In genomic region chr19:10586396-10586795, GRCh38 we compare ENCODE assay signal across 20 cellular contexts. TPM values are rescaled to one million over a fixed set of nuclear protein-coding genes. Genes with fewer than 3 reads are reported as not detected.
A peak's percentile ranks its signal among the peaks of the same experiment; 100 is the strongest.
DNase-seq lines count a peak whose midpoint lies in the region; ATAC-seq, FAIRE-seq and TF ChIP-seq lines count a peak whose summit lies in the region.
"Had no signal": no experiment of that assay in that cellular context is flagged by ENCODE, and none has a peak within 500 bp of the region (broad histone marks: within the 10 kb centered on the region; RNA-seq: fewer than 3 reads in every experiment).

No MANE protein-coding gene starts in this region.

- ATAC-seq in left lung (peak; percentile 33), GM21576 (IDR thresholded peaks at IDR 0.05; ENCODE audit: unreplicated experiment) (no peak)
- no peak for ATAC-seq in activated T-helper 17 cell treated with anti-CD3 and anti-CD28 coated beads, Interleukin-2, amount 50 U/mL, for 72 hours (replicated peaks)
- ATAC-seq: activated CD4-positive, CD25-positive, alpha-beta regulatory T cell treated with anti-CD3 and anti-CD28 coated beads, Interleukin-2, amount 50 U/mL, for 24 hours; activated CD8-positive, alpha-beta memory T cell treated with anti-CD3 and anti-CD28 coated beads, Interleukin-2, amount 10 ng/mL, durations not matched to agents 7 days and 5 days had no signal

- H4K5ac ChIP-seq in H1 (ENCODE audit: insufficient read length, low read depth, low read length) = no peak overlapping the region

- TF ChIP-seq RAD21 in H1 (IDR thresholded peaks at IDR 0.05 in 1 of 2, conservative IDR thresholded peaks at IDR 0.05 in 1 of 2; ENCODE audit: low read depth in 2 of 2, low read length in 2 of 2) = no peak

- H3K27ac ChIP-seq in HUES48 (ENCODE audit: low read depth, low read length) (no peak overlapping the region), H1 (ENCODE audit: low read depth, low read length) (no peak overlapping the region), left lung (no peak overlapping the region), stomach (peak overlapping the region in 4 of 5 donors; percentile 70 to 83 (median 72))
- H3K27ac ChIP-seq: GM23248, vagina had no signal

- no peak overlapping the region for H2BK20ac ChIP-seq in H1 (ENCODE audit: low read length)

- H3K4ac ChIP-seq in H1 (replicated peaks; ENCODE audit: insufficient read length, low read depth, low read length) = no peak overlapping the region

- H3K27ac Mint-ChIP-seq in activated T-helper 17 cell treated with anti-CD3 and anti-CD28 coated beads, Interleukin-2, amount 50 U/mL, for 72 hours = no peak overlapping the region
- H3K27ac Mint-ChIP-seq: activated CD8-positive, alpha-beta memory T cell treated with anti-CD3 and anti-CD28 coated beads, Interleukin-2, amount 10 ng/mL, durations not matched to agents 7 days and 5 days had no signal

- H4K8ac ChIP-seq in H1 (ENCODE audit: extremely low read depth, insufficient read depth, low read length) = peak overlapping the region; percentile 91

- no peak overlapping the region for H3K4me3 Mint-ChIP-seq in activated T-helper 17 cell treated with anti-CD3 and anti-CD28 coated beads, Interleukin-2, amount 50 U/mL, for 72 hours
- H3K4me3 Mint-ChIP-seq: activated CD8-positive, alpha-beta memory T cell treated with anti-CD3 and anti-CD28 coated beads, Interleukin-2, amount 10 ng/mL, durations not matched to agents 7 days and 5 days; CD8-positive, alpha-beta memory T cell had no signal

- no peak for TF ChIP-seq EP300 in H1 (IDR thresholded peaks at IDR 0.05; ENCODE audit: borderline replicate concordance in 1 of 2, low read depth in 2 of 2, low read length in 2 of 2)
- no peak for TF ChIP-seq EP300 in stomach (IDR thresholded peaks at IDR 0.05)

- H3K4me1 Mint-ChIP-seq in activated T-helper 17 cell treated with anti-CD3 and anti-CD28 coated beads, Interleukin-2, amount 50 U/mL, for 72 hours = peaks cover 13% of the 10 kb centered on the region

- no peak overlapping the region for H2BK120ac ChIP-seq in H1 (replicated peaks; ENCODE audit: low read depth, low read length)

- CTCF ChIA-PET in H1 (lab: Charles Lee; ENCODE audit: partially characterized antibody) = interaction anchor here (0.6 to 8.7 kb wide), 8 partner anchors 13 to 114 kb away, joined by 3 to 267 read pairs (median 3); partner anchors contain the start of gene QTRT1

- H4K91ac ChIP-seq in H1 (replicated peaks; ENCODE audit: insufficient read length, low read length) = no peak overlapping the region

- no peak for TF ChIP-seq CTCF in H1 (IDR thresholded peaks at IDR 0.05; ENCODE audit: control extremely low read depth in 1 of 3, insufficient read depth in 1 of 3, low read depth in 1 of 3, low read length in 3 of 3)
- no peak for TF ChIP-seq CTCF in left lung (IDR thresholded peaks at IDR 0.05)
- no peak for TF ChIP-seq CTCF in stomach (IDR thresholded peaks at IDR 0.05)

- peaks cover 29% of the 10 kb centered on the region for H3K36me3 ChIP-seq in HUES48 (ENCODE audit: control insufficient read depth, insufficient read depth, low read length)
- H3K36me3 ChIP-seq in H1 (ENCODE audit: control insufficient read depth in 2 of 4, insufficient read depth in 4 of 4, low read length in 3 of 4) = peaks cover 1 to 17% (median 6%) of the 10 kb centered on the region in 4 experiments; a peak in 6 of 8 replicates
- H3K36me3 ChIP-seq in left lung = no peaks in the 10 kb centered on the region
- H3K36me3 ChIP-seq in stomach = peaks cover 0 to 8% (median 2%) of the 10 kb centered on the region in 4 donors
- H3K36me3 ChIP-seq: vagina had no signal

- intact Hi-C loops in left lung (cut with DNase I) (loop anchor here in 1 of 2 donors (10.0 kb wide), 1 partner anchor 58 kb away; no protein-coding TSS in a partner anchor), stomach (cut with DNase I; ENCODE audit: low total_unique reads) (no loop called here)

- H3K18ac ChIP-seq in H1 (ENCODE audit: extremely low read depth, low read length) = no peak overlapping the region

- TF ChIP-seq POLR2A in H1 (IDR thresholded peaks at IDR 0.05; ENCODE audit: control extremely low read depth in 1 of 2, low read depth in 2 of 2, low read length in 2 of 2) (no peak), stomach (IDR thresholded peaks at IDR 0.05) (no peak)

- no peak overlapping the region for H2AFZ ChIP-seq in H1 (ENCODE audit: low read length)
- H2AFZ ChIP-seq: GM23248 had no signal

- no peaks in the 10 kb centered on the region for H3K36me3 Mint-ChIP-seq in activated T-helper 17 cell treated with anti-CD3 and anti-CD28 coated beads, Interleukin-2, amount 50 U/mL, for 72 hours (ENCODE audit: low read depth)
- H3K36me3 Mint-ChIP-seq: activated CD8-positive, alpha-beta memory T cell treated with anti-CD3 and anti-CD28 coated beads, Interleukin-2, amount 10 ng/mL, durations not matched to agents 7 days and 5 days had no signal

- WGBS in H1 (ENCODE audit: extremely low coverage in 1 of 2, insufficient coverage in 1 of 2, insufficient read length in 1 of 2, insufficient replicate concordance in 2 of 2, low coverage in 1 of 2, low lambda C conversion rate in 2 of 2, missing lambda C conversion rate in 1 of 2), 2 experiments = 77% methylated on average over 6 of the region's 6 CpGs; no CpG with 5 or more reads in 1 of the 2 experiments
- 28 to 55% (median 39%) methylated on average over 6 of the region's 6 CpGs for WGBS in stomach, 5 donors

- H3K4me1 ChIP-seq in HUES48 (ENCODE audit: control insufficient read depth, insufficient read depth, low read length) (no peaks in the 10 kb centered on the region), H1 (replicated peaks in 1 of 4; ENCODE audit: control insufficient read depth in 3 of 4, insufficient read depth in 4 of 4, low read length in 3 of 4) (no peaks in the 10 kb centered on the region), left lung (peaks cover 0 to 14% of the 10 kb centered on the region in 2 donors), stomach (peaks cover 0 to 17% (median 8%) of the 10 kb centered on the region in 4 donors)

- H3K4me2 ChIP-seq in H1 (ENCODE audit: insufficient read depth in 1 of 2, low read depth in 2 of 2, low read length in 2 of 2) = peak overlapping the region; percentile 68 to 71

- H3K14ac ChIP-seq in H1 (ENCODE audit: insufficient read length) = no peak overlapping the region

- no peak overlapping the region for H2AK5ac ChIP-seq in H1 (ENCODE audit: low read depth, low read length)

- H3K9ac ChIP-seq in HUES48 (ENCODE audit: low read depth, low read length) (0 out of 2 replicates have a peak overlapping the region, but pooled peaks have one; percentile 64), H1 (replicated peaks in 1 of 4; ENCODE audit: extremely low read depth in 1 of 4, low read depth in 3 of 4, low read length in 3 of 4) (peak overlapping the region in 1 of 4 experiments; percentile 59; a peak in 2 of 7 replicates)
- H3K9ac ChIP-seq: GM23248 had no signal

- DNase-seq in H1 (ENCODE audit: low read depth in 1 of 2, low spot score in 2 of 2) = no peak
- peak in 1 of 2 donors; percentile 2 for DNase-seq in left lung
- no peak for DNase-seq in stomach
- no peak for DNase-seq in nucleus accumbens (lab: John Stamatoyannopoulos, UW)
- DNase-seq in stimulated activated CD4-positive, alpha-beta T cell treated with anti-CD3 and anti-CD28 coated beads, Interleukin-15, amount 100 ng/mL, for 24 hours = no peak
- DNase-seq: activated CD8-positive, alpha-beta memory T cell treated with anti-CD3 and anti-CD28 coated beads, Interleukin-2, amount 10 ng/mL, durations not matched to agents 7 days and 5 days; activated gamma-delta T cell; CD8-positive, alpha-beta memory T cell; erythroblast; GM23248; NCI-H446 treated with DMSO at 0.1 percent for 48 hours; SHP77 treated with DMSO at 0.1 percent for 48 hours; stimulated activated naive CD4-positive, alpha-beta T cell; T-helper 2 cell had no signal

- H4K20me1 ChIP-seq in H1 (replicated peaks in 1 of 2; ENCODE audit: control insufficient read depth in 1 of 2, insufficient read depth in 2 of 2, low read length in 2 of 2) = peaks cover 0 to 5% of the 10 kb centered on the region in 2 experiments

- H3K27me3 ChIP-seq in HUES48 (ENCODE audit: control insufficient read depth, insufficient read depth, low read length) (no peaks in the 10 kb centered on the region), H1 (replicated peaks in 1 of 4; ENCODE audit: control insufficient read depth in 3 of 4, extremely low read depth in 1 of 4, insufficient read depth in 3 of 4, low read length in 3 of 4) (peaks cover 0 to 2% (median 0%) of the 10 kb centered on the region in 4 experiments; a peak in 1 of 7 replicates), left lung (peaks cover 0 to 21% of the 10 kb centered on the region in 2 donors), stomach (peaks cover 0 to 30% (median 0%) of the 10 kb centered on the region in 3 donors)
- H3K27me3 ChIP-seq: vagina had no signal

- H3K27me3 Mint-ChIP-seq in activated T-helper 17 cell treated with anti-CD3 and anti-CD28 coated beads, Interleukin-2, amount 50 U/mL, for 72 hours = peaks cover 8% of the 10 kb centered on the region

- no peak overlapping the region for H2BK12ac ChIP-seq in H1 (ENCODE audit: low read depth, low read length)

- H3K4me3 ChIP-seq in HUES48 (ENCODE audit: low read depth, low read length) = peak overlapping the region; percentile 86
- peak overlapping the region; percentile 84 to 97 (median 91) for H3K4me3 ChIP-seq in H1 (ENCODE audit: extremely low read depth in 1 of 4, insufficient read depth in 2 of 4, low read depth in 3 of 4, low read length in 4 of 4)
- H3K4me3 ChIP-seq in left lung = peak overlapping the region; percentile 29 to 48
- peak overlapping the region; percentile 46 to 62 (median 52) for H3K4me3 ChIP-seq in stomach
- H3K4me3 ChIP-seq: GM23248 had no signal

- H3K23ac ChIP-seq in H1 (ENCODE audit: insufficient read length) = no peak overlapping the region

- peak overlapping the region; percentile 5 for H3K56ac ChIP-seq in H1 (replicated peaks; ENCODE audit: insufficient read length, low read depth, low read length)

- POLR2A ChIA-PET in H1 (lab: Charles Lee; ENCODE audit: partially characterized antibody) = interaction anchor here (1.0 to 6.8 kb wide), 4 partner anchors 15 to 75 kb away, joined by 3 to 33 read pairs (median 3); no protein-coding TSS in a partner anchor

- H3K79me2 ChIP-seq in H1 (ENCODE audit: control insufficient read depth in 1 of 2, insufficient read depth in 2 of 2, low read length in 2 of 2) = peaks cover 0 to 5% of the 10 kb centered on the region in 2 experiments; a peak in 1 of 4 replicates

- no peaks in the 10 kb centered on the region for H3K9me3 Mint-ChIP-seq in activated T-helper 17 cell treated with anti-CD3 and anti-CD28 coated beads, Interleukin-2, amount 50 U/mL, for 72 hours

- no peak overlapping the region for H2BK5ac ChIP-seq in H1 (ENCODE audit: low read depth, low read length)

- H3K9me3 ChIP-seq in HUES48 (ENCODE audit: control insufficient read depth, insufficient read depth, low read length) = no peaks in the 10 kb centered on the region
- no peaks in the 10 kb centered on the region for H3K9me3 ChIP-seq in H1 (ENCODE audit: insufficient read depth in 2 of 2, low read depth in 1 of 2, low read length in 1 of 2)
- H3K9me3 ChIP-seq in left lung = no peaks in the 10 kb centered on the region
- no peaks in the 10 kb centered on the region for H3K9me3 ChIP-seq in stomach
- H3K9me3 ChIP-seq: vagina had no signal

- H3K79me1 ChIP-seq in H1 (ENCODE audit: low read depth, low read length) = peaks cover 3% of the 10 kb centered on the region; the same call in 1 of the 2 replicates

- H3K23me2 ChIP-seq in H1 (ENCODE audit: low read depth, low read length) = peaks cover 4% of the 10 kb centered on the region; the same call in 1 of the 2 replicates

- no peak overlapping the region for H2BK15ac ChIP-seq in H1 (ENCODE audit: low read length)

- no peak for FAIRE-seq in H1 (lab: Jason Lieb, UNC)

RNA-seq across cellular contexts. Expression of gene AP1M2, which starts 0.7 kb away (rescaled TPM):
- 140 and 141 TPM in 2 replicates for total RNA-seq in H1 (2021; fragmentation: NEBNext Ultra II Directional; extraction: Animal tissue kit (Norgen Biotek cat#: 25700))
- 161 and 205 TPM in 2 replicates for polyA plus RNA-seq in H1 (2011; rRNA removed)
- polyA plus RNA-seq in H1 (2011; cell fraction: cytosol; rRNA removed) = 177 TPM
- 187 TPM for polyA plus RNA-seq in H1 (2011; cell fraction: nucleus; rRNA removed)
- 84.6 to 161 TPM (median 155 TPM) in 4 replicates for polyA plus RNA-seq in H1 (2012, experiment 1 of 2)
- polyA plus RNA-seq in H1 (2012, experiment 2 of 2) = 267 TPM
- polyA plus RNA-seq in H1 (2013, experiment 1 of 2) = 62.8 TPM
- 59.0 TPM for polyA plus RNA-seq in H1 (2013, experiment 2 of 2)
- 247 and 253 TPM in 2 replicates for polyA minus RNA-seq in H1 (2011; rRNA and poly(A)+ RNA removed)
- 115 TPM for polyA minus RNA-seq in H1 (2011; cell fraction: cytosol; rRNA and poly(A)+ RNA removed)
- 78.3 TPM for polyA minus RNA-seq in H1 (2011; cell fraction: nucleus; rRNA and poly(A)+ RNA removed)
- 10 to 100 TPM; 36.5 to 65.2 TPM for total RNA-seq in left lung
- total RNA-seq in stomach = 100 to 1,000 TPM in 1 of 5 donors, 10 to 100 TPM in 4; 11.7 to 687 (median 61.0) TPM
- polyA plus RNA-seq in stomach = 100 to 1,000 TPM in 2 of 3 donors, 10 to 100 TPM in 1; 74.6 to 116 (median 112) TPM
- total RNA-seq in activated T-helper 17 cell treated with anti-CD3 and anti-CD28 coated beads, Interleukin-2, amount 50 U/mL, for 72 hours = not detected
- total RNA-seq: activated CD8-positive, alpha-beta memory T cell treated with anti-CD3 and anti-CD28 coated beads, Interleukin-2, amount 10 ng/mL, durations not matched to agents 7 days and 5 days; CD8-positive, alpha-beta memory T cell; GM23248; osteocyte had no signal
- polyA plus RNA-seq: CD8-positive, alpha-beta memory T cell; GM23248 had no signal

RNA-seq across cellular contexts. Expression of gene CDKN2D, which starts 17.6 kb away (rescaled TPM):
- 2.6 and 3.0 TPM in 2 replicates for total RNA-seq in H1 (2021; fragmentation: NEBNext Ultra II Directional; extraction: Animal tissue kit (Norgen Biotek cat#: 25700))
- polyA plus RNA-seq in H1 (2011; rRNA removed) (4.0 and 4.2 TPM in 2 replicates), stomach (10 to 100 TPM in 1 of 3 donors, 1 to 10 TPM in 2; 8.1 to 11.8 (median 9.3) TPM)
- polyA plus RNA-seq in H1 (2011; cell fraction: cytosol; rRNA removed) = 4.6 TPM
- 2.4 TPM for polyA plus RNA-seq in H1 (2011; cell fraction: nucleus; rRNA removed)
- polyA plus RNA-seq in H1 (2012, experiment 1 of 2) = 2.8 to 4.1 TPM (median 2.9 TPM) in 4 replicates
- polyA plus RNA-seq in H1 (2012, experiment 2 of 2) = 2.1 TPM
- polyA plus RNA-seq in H1 (2013, experiment 1 of 2) = 1.4 TPM
- polyA plus RNA-seq in H1 (2013, experiment 2 of 2) = 1.3 TPM
- 0.91 and 0.93 TPM in 2 replicates for polyA minus RNA-seq in H1 (2011; rRNA and poly(A)+ RNA removed)
- 1.8 TPM for polyA minus RNA-seq in H1 (2011; cell fraction: cytosol; rRNA and poly(A)+ RNA removed)
- polyA minus RNA-seq in H1 (2011; cell fraction: nucleus; rRNA and poly(A)+ RNA removed) = 1.1 TPM
- total RNA-seq in left lung (10 to 100 TPM in 1 of 2 donors, 1 to 10 TPM in 1; 7.2 to 13.6 TPM), stomach (1 to 10 TPM in 3 of 5 donors, not detected in 2; 4.1 to 8.8 (median 5.5) TPM)
- total RNA-seq in activated T-helper 17 cell treated with anti-CD3 and anti-CD28 coated beads, Interleukin-2, amount 50 U/mL, for 72 hours = 10 to 100 TPM; 21.2 to 46.6 TPM

RNA-seq across cellular contexts. Expression of gene KRI1, which starts 20.6 kb away (rescaled TPM):
- total RNA-seq in H1 (2021; fragmentation: NEBNext Ultra II Directional; extraction: Animal tissue kit (Norgen Biotek cat#: 25700)) = 45.2 and 50.1 TPM in 2 replicates
- polyA plus RNA-seq in H1 (2011; rRNA removed) (14.2 and 19.4 TPM in 2 replicates), stomach (10 to 100 TPM; 11.8 to 35.1 (median 12.5) TPM)
- polyA plus RNA-seq in H1 (2011; cell fraction: cytosol; rRNA removed) = 33.2 TPM
- 150 TPM for polyA plus RNA-seq in H1 (2011; cell fraction: nucleus; rRNA removed)
- 44.9 to 63.2 TPM (median 53.9 TPM) in 4 replicates for polyA plus RNA-seq in H1 (2012, experiment 1 of 2)
- polyA plus RNA-seq in H1 (2012, experiment 2 of 2) = 23.4 TPM
- polyA plus RNA-seq in H1 (2013, experiment 1 of 2) = 28.4 TPM
- 25.8 TPM for polyA plus RNA-seq in H1 (2013, experiment 2 of 2)
- polyA minus RNA-seq in H1 (2011; rRNA and poly(A)+ RNA removed) = 7.6 and 14.2 TPM in 2 replicates
- 31.2 TPM for polyA minus RNA-seq in H1 (2011; cell fraction: cytosol; rRNA and poly(A)+ RNA removed)
- 36.1 TPM for polyA minus RNA-seq in H1 (2011; cell fraction: nucleus; rRNA and poly(A)+ RNA removed)
- total RNA-seq in left lung (10 to 100 TPM; 18.6 to 20.2 TPM), stomach (100 to 1,000 TPM in 1 of 5 donors, 10 to 100 TPM in 3, 1 to 10 TPM in 1; 4.2 to 116 (median 18.7) TPM)
- 10 to 100 TPM; 43.3 to 52.5 TPM for total RNA-seq in activated T-helper 17 cell treated with anti-CD3 and anti-CD28 coated beads, Interleukin-2, amount 50 U/mL, for 72 hours

RNA-seq across cellular contexts. Expression of gene SLC44A2, which starts 39.0 kb away (rescaled TPM):
- total RNA-seq in H1 (2021; fragmentation: NEBNext Ultra II Directional; extraction: Animal tissue kit (Norgen Biotek cat#: 25700)) = 118 and 120 TPM in 2 replicates
- polyA plus RNA-seq in H1 (2011; rRNA removed) (105 and 113 TPM in 2 replicates), stomach (10 to 100 TPM; 26.1 to 66.9 (median 64.4) TPM)
- 80.7 TPM for polyA plus RNA-seq in H1 (2011; cell fraction: cytosol; rRNA removed)
- 208 TPM for polyA plus RNA-seq in H1 (2011; cell fraction: nucleus; rRNA removed)
- polyA plus RNA-seq in H1 (2012, experiment 1 of 2) = 91.8 to 115 TPM (median 97.4 TPM) in 4 replicates
- 122 TPM for polyA plus RNA-seq in H1 (2012, experiment 2 of 2)
- polyA plus RNA-seq in H1 (2013, experiment 1 of 2) = 119 TPM
- polyA plus RNA-seq in H1 (2013, experiment 2 of 2) = 115 TPM
- polyA minus RNA-seq in H1 (2011; rRNA and poly(A)+ RNA removed) = 110 and 111 TPM in 2 replicates
- polyA minus RNA-seq in H1 (2011; cell fraction: cytosol; rRNA and poly(A)+ RNA removed) = 60.9 TPM
- polyA minus RNA-seq in H1 (2011; cell fraction: nucleus; rRNA and poly(A)+ RNA removed) = 63.2 TPM
- total RNA-seq in left lung (100 to 1,000 TPM; 214 to 255 TPM), stomach (100 to 1,000 TPM in 3 of 5 donors, 10 to 100 TPM in 2; 58.0 to 161 (median 101) TPM)
- total RNA-seq in activated T-helper 17 cell treated with anti-CD3 and anti-CD28 coated beads, Interleukin-2, amount 50 U/mL, for 72 hours = 10 to 100 TPM; 64.8 to 84.9 TPM

RNA-seq across cellular contexts. Expression of gene ATG4D, which starts 42.7 kb away (rescaled TPM):
- total RNA-seq in H1 (2021; fragmentation: NEBNext Ultra II Directional; extraction: Animal tissue kit (Norgen Biotek cat#: 25700)) = 43.7 and 51.4 TPM in 2 replicates
- polyA plus RNA-seq in H1 (2011; rRNA removed) (39.6 and 68.7 TPM in 2 replicates), stomach (10 to 100 TPM; 26.3 to 48.9 (median 27.2) TPM)
- 38.0 TPM for polyA plus RNA-seq in H1 (2011; cell fraction: cytosol; rRNA removed)
- 60.1 TPM for polyA plus RNA-seq in H1 (2011; cell fraction: nucleus; rRNA removed)
- 43.5 to 57.9 TPM (median 44.9 TPM) in 4 replicates for polyA plus RNA-seq in H1 (2012, experiment 1 of 2)
- polyA plus RNA-seq in H1 (2012, experiment 2 of 2) = 64.1 TPM
- polyA plus RNA-seq in H1 (2013, experiment 1 of 2) = 33.0 TPM
- 29.6 TPM for polyA plus RNA-seq in H1 (2013, experiment 2 of 2)
- 19.1 and 31.9 TPM in 2 replicates for polyA minus RNA-seq in H1 (2011; rRNA and poly(A)+ RNA removed)
- polyA minus RNA-seq in H1 (2011; cell fraction: cytosol; rRNA and poly(A)+ RNA removed) = 38.1 TPM
- 26.4 TPM for polyA minus RNA-seq in H1 (2011; cell fraction: nucleus; rRNA and poly(A)+ RNA removed)
- total RNA-seq in left lung (10 to 100 TPM; 25.0 to 27.4 TPM), stomach (100 to 1,000 TPM in 1 of 5 donors, 10 to 100 TPM in 3, 1 to 10 TPM in 1; 2.3 to 336 (median 26.2) TPM)
- 10 to 100 TPM; 27.4 to 37.8 TPM for total RNA-seq in activated T-helper 17 cell treated with anti-CD3 and anti-CD28 coated beads, Interleukin-2, amount 50 U/mL, for 72 hours

Comparison
In these comparisons a context has a peak if more than half of its experiments do, and no peak if none do; other contexts are left out.
1. H3K27ac ChIP-seq: peak in stomach (4 of 5); none in HUES48 (single experiment), H1 (single experiment) and left lung (0 of 2).
2. H3K4me3 ChIP-seq: peak in every context shown above with its lines; median percentile 91 in H1; 86 in HUES48; 52 in stomach; 38 in left lung.
3. RNA of gene AP1M2, which starts 0.7 kb away (total RNA-seq): 140 to 141 TPM in H1, 36.5 to 65.2 TPM in left lung and 11.7 to 687 TPM in stomach; not detected in activated T-helper 17 cell treated with anti-CD3 and anti-CD28 coated beads, Interleukin-2, amount 50 U/mL, for 72 hours; every median in the first group is over 10 times any median in the second.